13 cellular contexts compared by ENCODE assay signal in genomic region chr12:123104809-123105208, GRCh38. TPM values are rescaled to one million over a fixed set of nuclear protein-coding genes. Genes with fewer than 3 reads are reported as not detected.
DNase-seq lines count a peak whose midpoint lies in the region; ATAC-seq and TF ChIP-seq lines count a peak whose summit lies in the region.
"Had no signal": no experiment of that assay in that cellular context is flagged by ENCODE, and none has a peak within 500 bp of the region (broad histone marks: within the 10 kb centered on the region; RNA-seq: fewer than 3 reads in every experiment).

No MANE protein-coding gene starts in this region.

- H3K9me3 ChIP-seq in T-helper 17 cell (ENCODE audit: control insufficient read depth, low read length, poor library complexity, severe bottlenecking) (no peaks in the 10 kb centered on the region), liver (ENCODE audit: control insufficient read depth in 4 of 4, low read length in 3 of 4) (no peaks in the 10 kb centered on the region), tibial artery (no peaks in the 10 kb centered on the region)

- H3K4me3 ChIP-seq in liver (ENCODE audit: low read depth in 1 of 3, low read length in 3 of 3): no peak overlapping the region
- H3K4me3 ChIP-seq in tibial artery: no peak overlapping the region
- H3K4me3 ChIP-seq: skin epidermis had no signal

- intact Hi-C loops in tibial artery (cut with DNase I; ENCODE audit: low total_unique reads): no loop called here

- DNase-seq in activated naive CD4-positive, alpha-beta T cell treated with anti-CD3 and anti-CD28 coated beads, Interleukin-2, amount 10 ng/mL, durations not matched to agents 7 days and 5 days: no peak
- DNase-seq in activated naive CD4-positive, alpha-beta T cell (lab: John Stamatoyannopoulos, UW): no peak
- DNase-seq in T-helper 17 cell (no peak), tibial artery (no peak), superior temporal gyrus (ENCODE audit: extremely low spot score) (no peak)
- no peak for DNase-seq in stimulated activated effector memory CD8-positive, alpha-beta T cell treated with anti-CD3 and anti-CD28 coated beads, Interleukin-12 subunit alpha, Interleukin-12 subunit beta, amount 100 ng/mL, for 72 hours (ENCODE audit: low spot score in 2 of 2)
- DNase-seq: NCI-H446; stimulated activated naive CD8-positive, alpha-beta T cell treated with anti-CD3 and anti-CD28 coated beads, Interleukin-15, amount 100 ng/mL, for 72 hours had no signal

- no peaks in the 10 kb centered on the region for H3K9me3 Mint-ChIP-seq in activated naive CD4-positive, alpha-beta T cell treated with anti-CD3 and anti-CD28 coated beads, Interleukin-2, amount 10 ng/mL, durations not matched to agents 7 days and 5 days
- H3K9me3 Mint-ChIP-seq in stimulated activated effector memory CD8-positive, alpha-beta T cell treated with anti-CD3 and anti-CD28 coated beads, Interleukin-12 subunit alpha, Interleukin-12 subunit beta, amount 100 ng/mL, for 72 hours: no peaks in the 10 kb centered on the region
- H3K9me3 Mint-ChIP-seq: neural crest cell had no signal

- H3K36me3 ChIP-seq in liver (ENCODE audit: control insufficient read depth in 4 of 4, insufficient read depth in 3 of 4, low read depth in 1 of 4, low read length in 3 of 4) (peaks cover 0 to 3% (median 0%) of the 10 kb centered on the region in 4 donors), tibial artery (peaks cover 0 to 14% (median 0%) of the 10 kb centered on the region in 3 donors)

- H3K27ac ChIP-seq in liver (ENCODE audit: low read depth in 1 of 2, low read length in 2 of 2) (peak overlapping the region; percentile 15 to 57), tibial artery (no peak overlapping the region)
- H3K27ac ChIP-seq: epithelial cell of prostate had no signal

- no peaks in the 10 kb centered on the region for H3K27me3 ChIP-seq in liver (ENCODE audit: control insufficient read depth in 4 of 4, insufficient read depth in 4 of 4, low read length in 3 of 4)
- no peaks in the 10 kb centered on the region for H3K27me3 ChIP-seq in tibial artery

- ATAC-seq in T-helper 17 cell (no peak), GM18861 (IDR thresholded peaks at IDR 0.05; ENCODE audit: unreplicated experiment) (no peak)
- ATAC-seq in stimulated activated effector memory CD8-positive, alpha-beta T cell treated with anti-CD3 and anti-CD28 coated beads, Interleukin-12 subunit alpha, Interleukin-12 subunit beta, amount 100 ng/mL, for 72 hours: no peak
- ATAC-seq: stimulated activated naive CD8-positive, alpha-beta T cell treated with anti-CD3 and anti-CD28 coated beads, Interleukin-15, amount 100 ng/mL, for 72 hours had no signal

- peak overlapping the region; percentile 22 for H3K27ac Mint-ChIP-seq in activated naive CD4-positive, alpha-beta T cell treated with anti-CD3 and anti-CD28 coated beads, Interleukin-2, amount 10 ng/mL, durations not matched to agents 7 days and 5 days
- H3K27ac Mint-ChIP-seq in T-helper 17 cell: peak overlapping the region; percentile 89
- H3K27ac Mint-ChIP-seq in stimulated activated effector memory CD8-positive, alpha-beta T cell treated with anti-CD3 and anti-CD28 coated beads, Interleukin-12 subunit alpha, Interleukin-12 subunit beta, amount 100 ng/mL, for 72 hours: peak overlapping the region; percentile 96

- peaks cover 66% of the 10 kb centered on the region for H3K4me1 Mint-ChIP-seq in activated naive CD4-positive, alpha-beta T cell treated with anti-CD3 and anti-CD28 coated beads, Interleukin-2, amount 10 ng/mL, durations not matched to agents 7 days and 5 days
- H3K4me1 Mint-ChIP-seq in T-helper 17 cell: peaks cover 37% of the 10 kb centered on the region
- H3K4me1 Mint-ChIP-seq in stimulated activated effector memory CD8-positive, alpha-beta T cell treated with anti-CD3 and anti-CD28 coated beads, Interleukin-12 subunit alpha, Interleukin-12 subunit beta, amount 100 ng/mL, for 72 hours: peaks cover 26% of the 10 kb centered on the region

- TF ChIP-seq RAD21 in liver (IDR thresholded peaks at IDR 0.05): peak in 1 of 2 donors; percentile 55

- H3K27me3 Mint-ChIP-seq in activated naive CD4-positive, alpha-beta T cell treated with anti-CD3 and anti-CD28 coated beads, Interleukin-2, amount 10 ng/mL, durations not matched to agents 7 days and 5 days: no peaks in the 10 kb centered on the region
- H3K27me3 Mint-ChIP-seq in T-helper 17 cell: no peaks in the 10 kb centered on the region
- H3K27me3 Mint-ChIP-seq: stimulated activated naive CD8-positive, alpha-beta T cell treated with anti-CD3 and anti-CD28 coated beads, Interleukin-15, amount 100 ng/mL, for 72 hours had no signal

- TF ChIP-seq CTCF in liver (IDR thresholded peaks at IDR 0.05; ENCODE audit: low read depth, low read length, missing input control) (no peak), tibial artery (IDR thresholded peaks at IDR 0.05) (no peak)

- no peak overlapping the region for H3K9ac ChIP-seq in liver (ENCODE audit: low read depth in 1 of 2, low read length in 2 of 2)

- no peak overlapping the region for H3K4me3 Mint-ChIP-seq in activated naive CD4-positive, alpha-beta T cell treated with anti-CD3 and anti-CD28 coated beads, Interleukin-2, amount 10 ng/mL, durations not matched to agents 7 days and 5 days
- peak overlapping the region; percentile 53 for H3K4me3 Mint-ChIP-seq in T-helper 17 cell
- H3K4me3 Mint-ChIP-seq in stimulated activated effector memory CD8-positive, alpha-beta T cell treated with anti-CD3 and anti-CD28 coated beads, Interleukin-12 subunit alpha, Interleukin-12 subunit beta, amount 100 ng/mL, for 72 hours: no peak overlapping the region
- H3K4me3 Mint-ChIP-seq: neural crest cell; stimulated activated naive CD8-positive, alpha-beta T cell treated with anti-CD3 and anti-CD28 coated beads, Interleukin-15, amount 100 ng/mL, for 72 hours had no signal

- 47% methylated on average over 4 of the region's 4 CpGs for WGBS in liver

- H3K36me3 Mint-ChIP-seq in activated naive CD4-positive, alpha-beta T cell treated with anti-CD3 and anti-CD28 coated beads, Interleukin-2, amount 10 ng/mL, durations not matched to agents 7 days and 5 days: peaks cover 47% of the 10 kb centered on the region
- no peaks in the 10 kb centered on the region for H3K36me3 Mint-ChIP-seq in T-helper 17 cell (ENCODE audit: low read depth)
- H3K36me3 Mint-ChIP-seq in stimulated activated effector memory CD8-positive, alpha-beta T cell treated with anti-CD3 and anti-CD28 coated beads, Interleukin-12 subunit alpha, Interleukin-12 subunit beta, amount 100 ng/mL, for 72 hours: peaks cover 5% of the 10 kb centered on the region

- CTCF ChIA-PET in activated naive CD4-positive, alpha-beta T cell treated with anti-CD3 and anti-CD28 coated beads, Interleukin-2, amount 10 ng/mL, durations not matched to agents 7 days and 5 days (lab: Charles Lee): interaction anchor here (1.3 kb wide), 1 partner anchor 10 kb away, joined by 5 read pairs; no protein-coding TSS in a partner anchor

- H3K4me1 ChIP-seq in liver (ENCODE audit: control insufficient read depth in 4 of 4, insufficient read depth in 4 of 4, low read length in 3 of 4) (peaks cover 9 to 60% (median 49%) of the 10 kb centered on the region in 4 donors), tibial artery (peaks cover 0 to 10% (median 0%) of the 10 kb centered on the region in 4 donors)

TF ChIP-seq in liver, 16 proteins besides CTCF, POLR2A, EP300 and RAD21:
- TF ChIP-seq RXRA (IDR thresholded peaks at IDR 0.05): peak; percentile 66 to 76
- peak; percentile 74 for TF ChIP-seq HNF4G (IDR thresholded peaks at IDR 0.05)
- no peak for TF ChIP-seq EGR1 (IDR thresholded peaks at IDR 0.05; ENCODE audit: low read depth in 2 of 2)
- no peak for TF ChIP-seq FOXA2 (IDR thresholded peaks at IDR 0.05)
- TF ChIP-seq SP1 (IDR thresholded peaks at IDR 0.05): peak; percentile 70
- TF ChIP-seq NR2F2 (IDR thresholded peaks at IDR 0.05): no peak
- TF ChIP-seq, protein P1, sequence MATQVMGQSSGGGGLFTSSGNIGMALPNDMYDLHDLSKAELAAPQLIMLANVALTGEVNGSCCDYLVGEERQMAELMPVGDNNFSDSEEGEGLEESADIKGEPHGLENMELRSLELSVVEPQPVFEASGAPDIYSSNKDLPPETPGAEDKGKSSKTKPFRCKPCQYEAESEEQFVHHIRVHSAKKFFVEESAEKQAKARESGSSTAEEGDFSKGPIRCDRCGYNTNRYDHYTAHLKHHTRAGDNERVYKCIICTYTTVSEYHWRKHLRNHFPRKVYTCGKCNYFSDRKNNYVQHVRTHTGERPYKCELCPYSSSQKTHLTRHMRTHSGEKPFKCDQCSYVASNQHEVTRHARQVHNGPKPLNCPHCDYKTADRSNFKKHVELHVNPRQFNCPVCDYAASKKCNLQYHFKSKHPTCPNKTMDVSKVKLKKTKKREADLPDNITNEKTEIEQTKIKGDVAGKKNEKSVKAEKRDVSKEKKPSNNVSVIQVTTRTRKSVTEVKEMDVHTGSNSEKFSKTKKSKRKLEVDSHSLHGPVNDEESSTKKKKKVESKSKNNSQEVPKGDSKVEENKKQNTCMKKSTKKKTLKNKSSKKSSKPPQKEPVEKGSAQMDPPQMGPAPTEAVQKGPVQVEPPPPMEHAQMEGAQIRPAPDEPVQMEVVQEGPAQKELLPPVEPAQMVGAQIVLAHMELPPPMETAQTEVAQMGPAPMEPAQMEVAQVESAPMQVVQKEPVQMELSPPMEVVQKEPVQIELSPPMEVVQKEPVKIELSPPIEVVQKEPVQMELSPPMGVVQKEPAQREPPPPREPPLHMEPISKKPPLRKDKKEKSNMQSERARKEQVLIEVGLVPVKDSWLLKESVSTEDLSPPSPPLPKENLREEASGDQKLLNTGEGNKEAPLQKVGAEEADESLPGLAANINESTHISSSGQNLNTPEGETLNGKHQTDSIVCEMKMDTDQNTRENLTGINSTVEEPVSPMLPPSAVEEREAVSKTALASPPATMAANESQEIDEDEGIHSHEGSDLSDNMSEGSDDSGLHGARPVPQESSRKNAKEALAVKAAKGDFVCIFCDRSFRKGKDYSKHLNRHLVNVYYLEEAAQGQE (IDR thresholded peaks at IDR 0.05): no peak
- TF ChIP-seq HNF4A (conservative IDR thresholded peaks at IDR 0.05): peak; percentile 76 to 84
- TF ChIP-seq YY1 (IDR thresholded peaks at IDR 0.05): no peak
- TF ChIP-seq TAF1 (conservative IDR thresholded peaks at IDR 0.05): no peak

RNA-seq across cellular contexts. Expression of gene PITPNM2, which starts 46.1 kb away (rescaled TPM):
- total RNA-seq in T-helper 17 cell (10 to 100 TPM; 21.7 to 47.9 TPM), liver (10 to 100 TPM in 1 of 2 donors, 1 to 10 TPM in 1; 1.3 to 28.4 TPM)
- polyA plus RNA-seq in liver: 1 to 10 TPM; 3.6 to 6.6 TPM

Comparison
In these comparisons a context has a peak if more than half of its experiments do, and no peak if none do; other contexts are left out.
1. H3K27ac Mint-ChIP-seq: peak in every context shown above with its lines; median percentile 96 in stimulated activated effector memory CD8-positive, alpha-beta T cell treated with anti-CD3 and anti-CD28 coated beads, Interleukin-12 subunit alpha, Interleukin-12 subunit beta, amount 100 ng/mL, for 72 hours; 89 in T-helper 17 cell; 22 in activated naive CD4-positive, alpha-beta T cell treated with anti-CD3 and anti-CD28 coated beads, Interleukin-2, amount 10 ng/mL, durations not matched to agents 7 days and 5 days.
2. H3K27ac ChIP-seq: peak in liver (2 of 2); none in tibial artery (0 of 2).